Comparison of ENCODE assay signal across 8 cellular contexts in genomic region chr6:24948261-24948660, GRCh38. TPM values are rescaled to one million over a fixed set of nuclear protein-coding genes. Genes with fewer than 3 reads are reported as not detected.
A peak's percentile ranks its signal among the peaks of the same experiment; 100 is the strongest.
DNase-seq lines count a peak whose midpoint lies in the region; ATAC-seq and TF ChIP-seq lines count a peak whose summit lies in the region.
"Not testable (repeated sequence)": the region's sequence is repeated elsewhere in the genome, so short reads cannot be mapped to it uniquely, and the experiment has no call there.

No MANE protein-coding gene starts in this region.

- H3K9me3 ChIP-seq in CD4-positive, alpha-beta memory T cell (ENCODE audit: control insufficient read depth in 1 of 2, low read length in 2 of 2): peaks cover 0 to 14% of the 10 kb centered on the region in 2 donors

- peak overlapping the region; percentile 51 for H3K27ac ChIP-seq in CD4-positive, alpha-beta memory T cell (ENCODE audit: low read depth, low read length)

- ATAC-seq in T-cell (replicated peaks in 1 of 4); natural killer cell: not testable (repeated sequence)
- peak in 1 of 2 donors; percentile 16 for ATAC-seq in stimulated activated naive B cell treated with anti-CD40 and anti-IgM and Interleukin-4, amounts not matched to agents 10 μg/mL and 1 μg/mL and 100 μg/mL, for 72 hours (replicated peaks)

- H3K4me1 ChIP-seq in CD4-positive, alpha-beta memory T cell (ENCODE audit: insufficient read depth, low read length): peaks cover 78% of the 10 kb centered on the region

- not testable (repeated sequence) for H3K36me3 ChIP-seq in CD4-positive, alpha-beta memory T cell (ENCODE audit: insufficient read depth, low read length)

- peak overlapping the region; percentile 61 to 97 (median 95) for H3K27ac Mint-ChIP-seq in CD4-positive, alpha-beta memory T cell
- H3K27ac Mint-ChIP-seq in T-cell (peak overlapping the region; percentile 96 to 98), immature natural killer cell (peak overlapping the region; percentile 94 to 99 (median 96)), natural killer cell (peak overlapping the region; percentile 94)
- H3K27ac Mint-ChIP-seq in activated CD4-positive, alpha-beta T cell treated with anti-CD3 and anti-CD28 coated beads, Interleukin-2, amount 10 ng/mL, durations not matched to agents 24 days and 14 days: peak overlapping the region; percentile 91
- H3K27ac Mint-ChIP-seq in activated T-cell treated with anti-CD3 and anti-CD28 coated beads, Interleukin-2, amount 50 U/mL, for 24 hours: peak overlapping the region; percentile 84
- peak overlapping the region; percentile 95 for H3K27ac Mint-ChIP-seq in activated naive CD8-positive, alpha-beta T cell
- peak overlapping the region; percentile 91 for H3K27ac Mint-ChIP-seq in stimulated activated naive B cell treated with anti-CD40 and anti-IgM and Interleukin-4, amounts not matched to agents 10 μg/mL and 1 μg/mL and 100 μg/mL, for 72 hours

- H3K27me3 ChIP-seq in CD4-positive, alpha-beta memory T cell (ENCODE audit: insufficient read depth, low read length): not testable (repeated sequence)

- TF ChIP-seq CTCF in natural killer cell (IDR thresholded peaks at IDR 0.05): not testable (repeated sequence)

- intact Hi-C loops in CD4-positive, alpha-beta memory T cell (cut with micrococcal nuclease); activated CD4-positive, alpha-beta T cell treated with anti-CD3 and anti-CD28 coated beads, Interleukin-2, amount 10 ng/mL, durations not matched to agents 24 days and 14 days (cut with micrococcal nuclease); natural killer cell (cut with micrococcal nuclease): not testable (repeated sequence)

- CTCF ChIA-PET in CD4-positive, alpha-beta memory T cell (lab: Charles Lee; ENCODE audit: partially characterized antibody): interaction anchor here (1.3 to 12.2 kb wide), 5 partner anchors 10 to 70 kb away, joined by 3 to 333 read pairs (median 5); partner anchors contain the start of gene RIPOR2
- CTCF ChIA-PET in T-cell (lab: Charles Lee): interaction anchor here in 1 of 2 donors (1.7 to 8.5 kb wide), 2 partner anchors 13 to 42 kb away, joined by 4 to 107 read pairs; partner anchors contain the start of gene RIPOR2

- H3K36me3 Mint-ChIP-seq in CD4-positive, alpha-beta memory T cell: peaks cover 36 to 44% of the 10 kb centered on the region in 2 donors
- H3K36me3 Mint-ChIP-seq in T-cell (peaks cover 38% of the 10 kb centered on the region), immature natural killer cell (peaks cover 23 to 30% (median 29%) of the 10 kb centered on the region in 3 donors), natural killer cell (peaks cover 27% of the 10 kb centered on the region)
- H3K36me3 Mint-ChIP-seq in activated CD4-positive, alpha-beta T cell treated with anti-CD3 and anti-CD28 coated beads, Interleukin-2, amount 10 ng/mL, durations not matched to agents 24 days and 14 days (ENCODE audit: low read depth): peaks cover 33% of the 10 kb centered on the region
- peaks cover 30% of the 10 kb centered on the region for H3K36me3 Mint-ChIP-seq in activated T-cell treated with anti-CD3 and anti-CD28 coated beads, Interleukin-2, amount 50 U/mL, for 24 hours (ENCODE audit: low read depth)
- peaks cover 23% of the 10 kb centered on the region for H3K36me3 Mint-ChIP-seq in activated naive CD8-positive, alpha-beta T cell
- peaks cover 28 to 44% of the 10 kb centered on the region in 2 donors for H3K36me3 Mint-ChIP-seq in stimulated activated naive B cell treated with anti-CD40 and anti-IgM and Interleukin-4, amounts not matched to agents 10 μg/mL and 1 μg/mL and 100 μg/mL, for 72 hours

- not testable (repeated sequence) for H3K4me3 ChIP-seq in CD4-positive, alpha-beta memory T cell (ENCODE audit: low read length in 2 of 2)

- not testable (repeated sequence) for DNase-seq in CD4-positive, alpha-beta memory T cell; T-cell; activated CD4-positive, alpha-beta T cell treated with anti-CD3 and anti-CD28 coated beads, Interleukin-2, amount 10 ng/mL, durations not matched to agents 24 days and 14 days; activated T-cell treated with anti-CD3 and anti-CD28 coated beads, Interleukin-2, amount 50 U/mL, for 24 hours; immature natural killer cell; natural killer cell; stimulated activated naive B cell treated with anti-CD40 and anti-IgM and Interleukin-4, amounts not matched to agents 10 μg/mL and 1 μg/mL and 100 μg/mL, for 72 hours

- POLR2A ChIA-PET in CD4-positive, alpha-beta memory T cell (lab: Charles Lee; ENCODE audit: partially characterized antibody): interaction anchor here (0.8 to 31.1 kb wide), 14 partner anchors 14 to 226 kb away, joined by 3 to 1351 read pairs (median 7); partner anchors contain the start of gene RIPOR2
- POLR2A ChIA-PET in T-cell (lab: Charles Lee): interaction anchor here (0.6 to 4.6 kb wide), 3 partner anchors 10 to 59 kb away, joined by 3 to 20 read pairs (median 3); no protein-coding TSS in a partner anchor

- H3K4me1 Mint-ChIP-seq in CD4-positive, alpha-beta memory T cell: peaks cover 50 to 78% (median 67%) of the 10 kb centered on the region in 4 donors
- H3K4me1 Mint-ChIP-seq in T-cell (peaks cover 67 to 74% (median 69%) of the 10 kb centered on the region in 3 donors), immature natural killer cell (peaks cover 71 to 93% of the 10 kb centered on the region in 2 donors), natural killer cell (peaks cover 74 to 77% of the 10 kb centered on the region in 2 donors)
- peaks cover 62% of the 10 kb centered on the region for H3K4me1 Mint-ChIP-seq in activated CD4-positive, alpha-beta T cell treated with anti-CD3 and anti-CD28 coated beads, Interleukin-2, amount 10 ng/mL, durations not matched to agents 24 days and 14 days
- peaks cover 62% of the 10 kb centered on the region for H3K4me1 Mint-ChIP-seq in activated T-cell treated with anti-CD3 and anti-CD28 coated beads, Interleukin-2, amount 50 U/mL, for 24 hours (ENCODE audit: low read depth)
- peaks cover 61% of the 10 kb centered on the region for H3K4me1 Mint-ChIP-seq in activated naive CD8-positive, alpha-beta T cell (ENCODE audit: low read depth)
- peaks cover 44 to 72% of the 10 kb centered on the region in 2 donors for H3K4me1 Mint-ChIP-seq in stimulated activated naive B cell treated with anti-CD40 and anti-IgM and Interleukin-4, amounts not matched to agents 10 μg/mL and 1 μg/mL and 100 μg/mL, for 72 hours

- H3K27me3 Mint-ChIP-seq in CD4-positive, alpha-beta memory T cell; T-cell; activated CD4-positive, alpha-beta T cell treated with anti-CD3 and anti-CD28 coated beads, Interleukin-2, amount 10 ng/mL, durations not matched to agents 24 days and 14 days; activated T-cell treated with anti-CD3 and anti-CD28 coated beads, Interleukin-2, amount 50 U/mL, for 24 hours; activated naive CD8-positive, alpha-beta T cell; immature natural killer cell (ENCODE audit: low read depth in 3 of 3); natural killer cell (ENCODE audit: low read depth in 2 of 2); stimulated activated naive B cell treated with anti-CD40 and anti-IgM and Interleukin-4, amounts not matched to agents 10 μg/mL and 1 μg/mL and 100 μg/mL, for 72 hours: not testable (repeated sequence)

- peaks cover 3 to 46% (median 31%) of the 10 kb centered on the region in 8 donors for H3K9me3 Mint-ChIP-seq in CD4-positive, alpha-beta memory T cell
- H3K9me3 Mint-ChIP-seq in T-cell (peaks cover 7 to 30% (median 20%) of the 10 kb centered on the region in 3 donors), immature natural killer cell (peaks cover 13 to 17% (median 15%) of the 10 kb centered on the region in 6 donors)
- H3K9me3 Mint-ChIP-seq in activated CD4-positive, alpha-beta T cell treated with anti-CD3 and anti-CD28 coated beads, Interleukin-2, amount 10 ng/mL, durations not matched to agents 24 days and 14 days: peaks cover 19% of the 10 kb centered on the region
- H3K9me3 Mint-ChIP-seq in activated T-cell treated with anti-CD3 and anti-CD28 coated beads, Interleukin-2, amount 50 U/mL, for 24 hours: peaks cover 24% of the 10 kb centered on the region
- H3K9me3 Mint-ChIP-seq in activated naive CD8-positive, alpha-beta T cell (ENCODE audit: low read depth): peaks cover 29% of the 10 kb centered on the region
- H3K9me3 Mint-ChIP-seq in natural killer cell: not testable (repeated sequence)
- H3K9me3 Mint-ChIP-seq in stimulated activated naive B cell treated with anti-CD40 and anti-IgM and Interleukin-4, amounts not matched to agents 10 μg/mL and 1 μg/mL and 100 μg/mL, for 72 hours: peaks cover 11 to 16% of the 10 kb centered on the region in 2 donors

- H3K4me3 Mint-ChIP-seq in CD4-positive, alpha-beta memory T cell: peak overlapping the region in 7 of 8 donors; percentile 5 to 90 (median 56)
- H3K4me3 Mint-ChIP-seq in T-cell (peak overlapping the region in 1 of 3 donors; percentile 60), immature natural killer cell (peak overlapping the region; percentile 56 to 87 (median 79)), natural killer cell (peak overlapping the region; percentile 83)
- peak overlapping the region; percentile 26 for H3K4me3 Mint-ChIP-seq in activated CD4-positive, alpha-beta T cell treated with anti-CD3 and anti-CD28 coated beads, Interleukin-2, amount 10 ng/mL, durations not matched to agents 24 days and 14 days
- not testable (repeated sequence) for H3K4me3 Mint-ChIP-seq in activated T-cell treated with anti-CD3 and anti-CD28 coated beads, Interleukin-2, amount 50 U/mL, for 24 hours; activated naive CD8-positive, alpha-beta T cell
- H3K4me3 Mint-ChIP-seq in stimulated activated naive B cell treated with anti-CD40 and anti-IgM and Interleukin-4, amounts not matched to agents 10 μg/mL and 1 μg/mL and 100 μg/mL, for 72 hours: peak overlapping the region in 1 of 2 donors; percentile 70

RNA-seq across cellular contexts. Expression of gene RIPOR2, which starts 12.5 kb away (rescaled TPM):
- 100 to 1,000 TPM; 420 to 432 TPM for total RNA-seq in CD4-positive, alpha-beta memory T cell
- 100 to 1,000 TPM; 431 to 458 TPM for polyA plus RNA-seq in CD4-positive, alpha-beta memory T cell
- total RNA-seq in T-cell (100 to 1,000 TPM; 381 to 480 (median 441) TPM), natural killer cell (100 to 1,000 TPM; 234 to 312 (median 299) TPM)
- total RNA-seq in activated CD4-positive, alpha-beta T cell treated with anti-CD3 and anti-CD28 coated beads, Interleukin-2, amount 10 ng/mL, durations not matched to agents 24 days and 14 days: 25.3 and 26.5 TPM in 2 replicates
- 100 to 1,000 TPM; 262 to 392 (median 334) TPM for polyA plus RNA-seq in immature natural killer cell
